ENCODE assay signal across 22 cellular contexts in genomic region chr4:17186916-17187315, GRCh38.
A peak's percentile ranks its signal among the peaks of the same experiment; 100 is the strongest.
DNase-seq lines count a peak whose midpoint lies in the region; ATAC-seq and TF ChIP-seq lines count a peak whose summit lies in the region.
"Had no signal": no experiment of that assay in that cellular context is flagged by ENCODE, and none has a peak within 500 bp of the region (broad histone marks: within the 10 kb centered on the region; RNA-seq: fewer than 3 reads in every experiment).

No MANE protein-coding gene starts in this region.

- H3K9me3 ChIP-seq in left ventricle myocardium inferior (replicated peaks) (no peaks in the 10 kb centered on the region), right atrium auricular region (no peaks in the 10 kb centered on the region), endodermal cell (ENCODE audit: control insufficient read depth, low read length) (peaks cover 6% of the 10 kb centered on the region), aorta (ENCODE audit: control insufficient read depth, low read length) (no peaks in the 10 kb centered on the region), tibial nerve (no peaks in the 10 kb centered on the region)
- H3K9me3 ChIP-seq: MG63 had no signal

- peaks cover 13% of the 10 kb centered on the region for H3K4me1 Mint-ChIP-seq in endodermal cell
- H3K4me1 Mint-ChIP-seq in nephron progenitor cell = peaks cover 50% of the 10 kb centered on the region
- H3K4me1 Mint-ChIP-seq: B cell, IgD-negative memory B cell had no signal

- intact Hi-C loops in left ventricle myocardium inferior (cut with micrococcal nuclease) (no loop called here), aorta (cut with DNase I) (no loop called here)

- H3K27ac ChIP-seq in left ventricle myocardium inferior (replicated peaks) (no peak overlapping the region), right atrium auricular region (no peak overlapping the region), endodermal cell (ENCODE audit: low read depth, low read length) (peak overlapping the region; percentile 63), aorta (ENCODE audit: low read depth in 1 of 2, low read length in 2 of 2) (peak overlapping the region in 1 of 2 donors; percentile 59), tibial nerve (no peak overlapping the region)

- H3K36me3 ChIP-seq in left ventricle myocardium inferior (no peaks in the 10 kb centered on the region), right atrium auricular region (no peaks in the 10 kb centered on the region), endodermal cell (ENCODE audit: control insufficient read depth, insufficient read depth, low read length) (no peaks in the 10 kb centered on the region), aorta (ENCODE audit: control insufficient read depth in 1 of 2, insufficient read depth in 2 of 2, low read length in 1 of 2) (no peaks in the 10 kb centered on the region), tibial nerve (no peaks in the 10 kb centered on the region)
- H3K36me3 ChIP-seq: HAP-1, MG63 had no signal

- H3K36me3 Mint-ChIP-seq in endodermal cell (ENCODE audit: low read depth) (no peaks in the 10 kb centered on the region), nephron progenitor cell (ENCODE audit: low read depth) (peaks cover 23% of the 10 kb centered on the region)
- H3K36me3 Mint-ChIP-seq: IgD-negative memory B cell had no signal

- H3K9me3 Mint-ChIP-seq in endodermal cell (peaks cover 11% of the 10 kb centered on the region), nephron progenitor cell (peaks cover 27% of the 10 kb centered on the region)

- H3K4me3 ChIP-seq in left ventricle myocardium inferior (no peak overlapping the region), right atrium auricular region (no peak overlapping the region), endodermal cell (ENCODE audit: low read length) (no peak overlapping the region), aorta (ENCODE audit: low read length in 2 of 2) (no peak overlapping the region), tibial nerve (no peak overlapping the region)
- H3K4me3 ChIP-seq: HAP-1, MG63 had no signal

- H3K4me1 ChIP-seq in left ventricle myocardium inferior = no peaks in the 10 kb centered on the region
- H3K4me1 ChIP-seq in right atrium auricular region = peaks cover 0 to 29% of the 10 kb centered on the region in 2 donors
- H3K4me1 ChIP-seq in endodermal cell (ENCODE audit: control insufficient read depth, insufficient read depth, low read length) = peaks cover 6% of the 10 kb centered on the region
- H3K4me1 ChIP-seq in aorta (ENCODE audit: control insufficient read depth in 1 of 2, insufficient read depth in 2 of 2, low read length in 2 of 2) = peaks cover 0 to 10% of the 10 kb centered on the region in 2 donors
- H3K4me1 ChIP-seq in tibial nerve = peaks cover 0 to 27% (median 0%) of the 10 kb centered on the region in 4 donors
- H3K4me1 ChIP-seq: HAP-1 had no signal

- ATAC-seq in aorta (ENCODE audit: low FRiP score) = peak; percentile 27

- no peaks in the 10 kb centered on the region for H3K27me3 ChIP-seq in left ventricle myocardium inferior (ENCODE audit: low read depth)
- no peaks in the 10 kb centered on the region for H3K27me3 ChIP-seq in right atrium auricular region
- H3K27me3 ChIP-seq in endodermal cell (ENCODE audit: control insufficient read depth, insufficient read depth, low read length, poor library complexity, severe bottlenecking) = no peaks in the 10 kb centered on the region
- H3K27me3 ChIP-seq in aorta (ENCODE audit: control insufficient read depth in 1 of 2, insufficient read depth in 2 of 2, low read length in 1 of 2) = no peaks in the 10 kb centered on the region
- H3K27me3 ChIP-seq in tibial nerve = no peaks in the 10 kb centered on the region
- H3K27me3 ChIP-seq: MG63 had no signal

- TF ChIP-seq POLR2A in tibial nerve (IDR thresholded peaks at IDR 0.05) = no peak

- H3K27ac Mint-ChIP-seq in endodermal cell = no peak overlapping the region
- H3K27ac Mint-ChIP-seq in nephron progenitor cell = peak overlapping the region; percentile 68
- H3K27ac Mint-ChIP-seq: B cell, IgD-negative memory B cell had no signal

- H3K4me3 Mint-ChIP-seq in endodermal cell = no peak overlapping the region
- H3K4me3 Mint-ChIP-seq in nephron progenitor cell = no peak overlapping the region
- H3K4me3 Mint-ChIP-seq: B cell, IgD-negative memory B cell had no signal

- 69 to 75% methylated on average over 5 of the region's 5 CpGs for WGBS in endodermal cell (ENCODE audit: insufficient coverage in 1 of 2, insufficient read length in 1 of 2), 2 experiments
- WGBS in aorta, 2 donors = 13 to 16% methylated on average over 5 of the region's 5 CpGs
- WGBS in tibial nerve, 2 donors = 63 to 64% methylated on average over 5 of the region's 5 CpGs

- no peak for TF ChIP-seq EP300 in tibial nerve (IDR thresholded peaks at IDR 0.05)

- DNase-seq in left ventricle myocardium inferior (peak; percentile 12), right atrium auricular region (ENCODE audit: low spot score) (no peak), endodermal cell (no peak), nephron progenitor cell (no peak), aorta (peak in 1 of 2 donors; percentile 55), tibial nerve (ENCODE audit: low spot score in 2 of 2) (no peak), NCI-H1048 (lab: John Stamatoyannopoulos, UW) (no peak), hepatic stellate cell (ENCODE audit: low spot score) (no peak)
- DNase-seq: 8988T, DMS79 treated with DMSO at 0.1 percent for 48 hours, Karpas-422, MG63, NCI-H1092 treated with DMSO at 0.1 percent for 48 hours, NCI-H1694 treated with DMSO at 0.1 percent for 48 hours, NCI-H2107, NCI-H510A, NCI-H748 treated with DMSO at 0.1 percent for 48 hours, OCI-M1, SHP77 treated with DMSO at 0.1 percent for 48 hours had no signal

- H3K27me3 Mint-ChIP-seq in endodermal cell (ENCODE audit: insufficient read depth) (no peaks in the 10 kb centered on the region), nephron progenitor cell (ENCODE audit: low read depth, poor library complexity) (no peaks in the 10 kb centered on the region)
- H3K27me3 Mint-ChIP-seq: B cell, IgD-negative memory B cell had no signal

- no peak for TF ChIP-seq CTCF in left ventricle myocardium inferior (IDR thresholded peaks at IDR 0.05; ENCODE audit: borderline replicate concordance)
- no peak for TF ChIP-seq CTCF in right atrium auricular region (IDR thresholded peaks at IDR 0.05)
- no peak for TF ChIP-seq CTCF in endodermal cell (conservative IDR thresholded peaks at IDR 0.05)
- TF ChIP-seq CTCF in nephron progenitor cell (IDR thresholded peaks at IDR 0.05) = no peak
- TF ChIP-seq CTCF in tibial nerve (IDR thresholded peaks at IDR 0.05) = no peak

- H3K9ac ChIP-seq in endodermal cell (ENCODE audit: extremely low read depth, low read length, poor library complexity, severe bottlenecking) = no peak overlapping the region
